27 cellular contexts compared by ENCODE assay signal in the genomic region with DNA sequence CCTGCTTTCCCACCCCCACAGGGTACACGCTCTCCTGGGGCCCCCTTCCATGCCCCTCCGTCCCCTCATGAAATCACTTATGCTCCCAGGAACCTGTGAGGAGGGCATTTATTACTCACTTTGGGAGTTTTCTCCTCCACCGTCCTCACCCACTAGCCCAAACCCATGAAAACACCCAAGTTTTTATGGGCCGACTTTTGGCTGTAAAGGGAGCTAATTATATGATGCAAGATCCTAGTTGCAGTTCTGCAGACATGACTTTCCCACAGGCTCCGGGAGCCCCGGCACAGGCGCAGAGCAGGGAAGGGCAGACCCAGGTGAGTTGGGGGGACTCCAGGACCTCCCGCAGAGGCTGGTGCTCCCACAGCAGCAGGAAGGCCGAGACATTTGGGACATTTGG. TPM values are rescaled to one million over a fixed set of nuclear protein-coding genes. Genes with fewer than 3 reads are reported as not detected.
DNase-seq lines count a peak whose midpoint lies in the region; ATAC-seq and TF ChIP-seq lines count a peak whose summit lies in the region.
"Had no signal": no experiment of that assay in that cellular context is flagged by ENCODE, and none has a peak within 500 bp of the region (broad histone marks: within the 10 kb centered on the region; RNA-seq: fewer than 3 reads in every experiment).

No MANE protein-coding gene starts in this region.

- H3K4me1 Mint-ChIP-seq in chondrocyte (ENCODE audit: low read depth) (peaks cover 11% of the 10 kb centered on the region), type B pancreatic cell (ENCODE audit: unreplicated experiment) (peaks cover 27% of the 10 kb centered on the region)

- H3K27ac ChIP-seq in right cardiac atrium (ENCODE audit: low read length) (no peak overlapping the region), neuronal stem cell (replicated peaks; ENCODE audit: low read length) (no peak overlapping the region)
- H3K27ac ChIP-seq: left lung, SJCRH30, tibial artery, WERI-Rb-1 had no signal

- peak in 2 of 3 donors; percentile 34 to 45 for DNase-seq in right cardiac atrium
- DNase-seq in Right ventricle myocardium inferior (ENCODE audit: missing footprints), result no peak
- peak; percentile 24 for DNase-seq in M059J (ENCODE audit: low read depth)
- peak; percentile 47 for DNase-seq in chondrocyte (ENCODE audit: low spot score)
- DNase-seq in type B pancreatic cell (ENCODE audit: extremely low spot score, unreplicated experiment), result no peak
- DNase-seq in stimulated activated CD8-positive, alpha-beta memory T cell treated with anti-CD3 and anti-CD28 coated beads, Interleukin-4, amount 100 ng/mL, for 48 hours, result no peak
- no peak for DNase-seq in NCI-H446 treated with DMSO at 0.1 percent for 48 hours (lab: John Stamatoyannopoulos, UW)
- DNase-seq in neuronal stem cell (ENCODE audit: low spot score), result no peak
- DNase-seq: activated CD4-positive, alpha-beta T cell treated with anti-CD3 and anti-CD28 coated beads for 4 hours; activated CD8-positive, alpha-beta T cell treated with anti-CD3 and anti-CD28 coated beads, Interleukin-2, amount 10 ng/mL, durations not matched to agents 7 days and 5 days; activated effector memory CD4-positive, alpha-beta T cell treated with Interleukin-2 at 50 U/mL for 16 hours; activated T-cell treated with anti-CD3 and anti-CD28 coated beads for 4 hours; C1 segment of cervical spinal cord; COR-L47; mesendoderm; NCI-H1930; NCI-H526; PC-3; SJCRH30; stimulated activated CD4-positive, alpha-beta T cell treated with anti-CD3 and anti-CD28 coated beads, Interleukin-12 subunit alpha, Interleukin-12 subunit beta, amount 100 ng/mL, for 4 hours; stimulated activated CD4-positive, alpha-beta T cell treated with anti-CD3 and anti-CD28 coated beads, Interleukin-2, amount 100 ng/mL, for 48 hours; T1000; tibial artery; WERI-Rb-1 had no signal

- H2BK120ac ChIP-seq in neuronal stem cell (ENCODE audit: low read depth, low read length), result no peak overlapping the region

- ATAC-seq in right cardiac atrium (no peak), Right ventricle myocardium inferior (no peak)
- ATAC-seq: activated CD8-positive, alpha-beta T cell treated with anti-CD3 and anti-CD28 coated beads, Interleukin-2, amount 10 ng/mL, durations not matched to agents 7 days and 5 days; left lung; PC-3; sciatic nerve had no signal

- H3K4me3 Mint-ChIP-seq in chondrocyte (ENCODE audit: unreplicated experiment) (no peak overlapping the region), type B pancreatic cell (no peak overlapping the region)
- H3K4me3 Mint-ChIP-seq: activated CD8-positive, alpha-beta T cell treated with anti-CD3 and anti-CD28 coated beads, Interleukin-2, amount 10 ng/mL, durations not matched to agents 7 days and 5 days; activated naive CD8-positive, alpha-beta T cell had no signal

- no peak overlapping the region for H3K4me3 ChIP-seq in right cardiac atrium (ENCODE audit: low read length)
- H3K4me3 ChIP-seq in neuronal stem cell (ENCODE audit: low read length in 2 of 2), result no peak overlapping the region
- H3K4me3 ChIP-seq: left lung, SJCRH30, tibial artery had no signal

- no peak overlapping the region for H4K91ac ChIP-seq in neuronal stem cell (ENCODE audit: low read depth, low read length, poor library complexity)

- no peak overlapping the region for H2BK15ac ChIP-seq in neuronal stem cell (ENCODE audit: low read length)

- no peak overlapping the region for H3K4ac ChIP-seq in neuronal stem cell (ENCODE audit: low read length)

- no peak overlapping the region for H4K8ac ChIP-seq in neuronal stem cell (ENCODE audit: low read depth, low read length)

- intact Hi-C loops in right cardiac atrium (cut with DNase I) (no loop called here), Right ventricle myocardium inferior (cut with DNase I) (loop anchor here (5.0 kb wide), 1 partner anchor 34 kb away; no protein-coding TSS in a partner anchor)

- no peak overlapping the region for H2BK12ac ChIP-seq in neuronal stem cell (ENCODE audit: low read length)

- H3K9me3 ChIP-seq in right cardiac atrium (ENCODE audit: control insufficient read depth, low read length) (no peaks in the 10 kb centered on the region), neuronal stem cell (replicated peaks in 1 of 2; ENCODE audit: control insufficient read depth in 2 of 2, insufficient read depth in 1 of 2, low read depth in 1 of 2, low read length in 2 of 2) (peaks cover 0 to 2% of the 10 kb centered on the region in 2 donors)
- H3K9me3 ChIP-seq: left lung, SJCRH30, tibial artery had no signal

- H3K36me3 Mint-ChIP-seq in chondrocyte (ENCODE audit: low read depth) (peaks cover 46% of the 10 kb centered on the region), type B pancreatic cell (peaks cover 27% of the 10 kb centered on the region)
- H3K36me3 Mint-ChIP-seq: activated naive CD8-positive, alpha-beta T cell had no signal

- H3K36me3 ChIP-seq in neuronal stem cell (replicated peaks in 1 of 2; ENCODE audit: control insufficient read depth in 2 of 2, insufficient read depth in 2 of 2, low read length in 2 of 2), result peaks cover 65 to 80% of the 10 kb centered on the region in 2 donors
- H3K36me3 ChIP-seq: WERI-Rb-1 had no signal

- H3K27me3 Mint-ChIP-seq in chondrocyte (ENCODE audit: low read depth) (no peaks in the 10 kb centered on the region), type B pancreatic cell (no peaks in the 10 kb centered on the region)
- H3K27me3 Mint-ChIP-seq: activated naive CD8-positive, alpha-beta T cell had no signal

- H3K23ac ChIP-seq in neuronal stem cell (ENCODE audit: low read depth, low read length, poor library complexity), result no peak overlapping the region

- H3K4me1 ChIP-seq in right cardiac atrium (ENCODE audit: control insufficient read depth, insufficient read depth, low read length), result peaks cover 10% of the 10 kb centered on the region
- peaks cover 5 to 6% of the 10 kb centered on the region in 2 donors for H3K4me1 ChIP-seq in neuronal stem cell (ENCODE audit: control insufficient read depth in 2 of 2, insufficient read depth in 1 of 2, low read depth in 1 of 2, low read length in 2 of 2)

- H2BK5ac ChIP-seq in neuronal stem cell (ENCODE audit: low read length), result no peak overlapping the region

- no peak for TF ChIP-seq CTCF in chondrocyte (IDR thresholded peaks at IDR 0.05)
- TF ChIP-seq CTCF in type B pancreatic cell (conservative IDR thresholded peaks at IDR 0.05), result no peak

- H3K9ac ChIP-seq in neuronal stem cell (ENCODE audit: low read depth, low read length, poor library complexity), result no peak overlapping the region

- H3K9me3 Mint-ChIP-seq in chondrocyte (ENCODE audit: low read depth), result no peaks in the 10 kb centered on the region
- no peaks in the 10 kb centered on the region for H3K9me3 Mint-ChIP-seq in type B pancreatic cell

- no peak overlapping the region for H3K27ac Mint-ChIP-seq in chondrocyte (ENCODE audit: unreplicated experiment)
- H3K27ac Mint-ChIP-seq in type B pancreatic cell, result peak overlapping the region; percentile 34
- H3K27ac Mint-ChIP-seq: activated CD8-positive, alpha-beta T cell treated with anti-CD3 and anti-CD28 coated beads, Interleukin-2, amount 10 ng/mL, durations not matched to agents 7 days and 5 days; activated naive CD8-positive, alpha-beta T cell had no signal

- H3K27me3 ChIP-seq in right cardiac atrium (ENCODE audit: control insufficient read depth, insufficient read depth) (no peaks in the 10 kb centered on the region), neuronal stem cell (ENCODE audit: control insufficient read depth in 3 of 3, insufficient read depth in 3 of 3, low read depth in 1 of 3, low read length in 3 of 3) (no peaks in the 10 kb centered on the region)
- H3K27me3 ChIP-seq: left lung, SJCRH30, tibial artery had no signal

- no peak overlapping the region for H3K18ac ChIP-seq in neuronal stem cell (ENCODE audit: low read length)

- 86% methylated on average over 9 of the region's 9 CpGs for WGBS in right cardiac atrium
- no CpG with 5 or more reads among the region's 9 CpGs for WGBS in neuronal stem cell (ENCODE audit: extremely low coverage in 2 of 2, insufficient read length in 2 of 2, insufficient replicate concordance in 1 of 2), 2 donors

- H3K79me1 ChIP-seq in neuronal stem cell (ENCODE audit: low read depth, low read length), result peaks cover 2% of the 10 kb centered on the region

- H3K4me2 ChIP-seq in neuronal stem cell (ENCODE audit: insufficient read depth, low read length, poor library complexity, severe bottlenecking), result no peak overlapping the region

- no peak overlapping the region for H3K14ac ChIP-seq in neuronal stem cell (ENCODE audit: low read length)

- H2AFZ ChIP-seq in neuronal stem cell (ENCODE audit: low read length), result no peak overlapping the region

- H2AK5ac ChIP-seq in neuronal stem cell (ENCODE audit: low read depth, low read length), result no peak overlapping the region

RNA-seq across cellular contexts. Expression of a gene that starts 29.7 kb away (rescaled TPM):
- total RNA-seq in right cardiac atrium (10 to 100 TPM in 2 of 4 donors, 1 to 10 TPM in 2; 6.4 to 15.7 (median 9.8) TPM), Right ventricle myocardium inferior (7.3 TPM), chondrocyte (38.5 to 47.4 TPM (median 40.0 TPM) in 3 replicates), type B pancreatic cell (ENCODE audit: low replicate concordance) (40.3 and 77.9 TPM in 2 replicates)
- 8.6 TPM for polyA plus RNA-seq in right cardiac atrium
- 136 and 212 TPM in 2 replicates for total RNA-seq in M059J (2014; rRNA removed; shearing (Covaris generic))
- polyA plus RNA-seq in neuronal stem cell (2013, experiment 1 of 2), result 74.6 TPM
- polyA plus RNA-seq in neuronal stem cell (2013, experiment 2 of 2), result 73.7 TPM
- total RNA-seq: activated CD8-positive, alpha-beta T cell treated with anti-CD3 and anti-CD28 coated beads, Interleukin-2, amount 10 ng/mL, durations not matched to agents 7 days and 5 days had no signal

RNA-seq across cellular contexts. Expression of a gene that starts 52.7 kb away (rescaled TPM):
- 1 to 10 TPM; 2.6 to 6.1 (median 4.5) TPM for total RNA-seq in right cardiac atrium
- 11.5 TPM for polyA plus RNA-seq in right cardiac atrium
- 5.9 TPM for total RNA-seq in Right ventricle myocardium inferior
- 0.71 and 1.7 TPM in 2 replicates for total RNA-seq in M059J (2014; rRNA removed; shearing (Covaris generic))
- 0.24 to 0.72 TPM (median 0.70 TPM) in 3 replicates for total RNA-seq in chondrocyte
- total RNA-seq in type B pancreatic cell (ENCODE audit: low replicate concordance), result 1.4 and 3.1 TPM in 2 replicates
- 8.9 TPM for polyA plus RNA-seq in neuronal stem cell (2013, experiment 1 of 2)
- 9.1 TPM for polyA plus RNA-seq in neuronal stem cell (2013, experiment 2 of 2)
- total RNA-seq: left lung, sciatic nerve, SJCRH30 had no signal

Comparison
In these comparisons a context has a peak if more than half of its experiments do, and no peak if none do; other contexts are left out.
1. DNase-seq: peak in right cardiac atrium (2 of 3), M059J (single experiment) and chondrocyte (single experiment); none in Right ventricle myocardium inferior (single experiment), type B pancreatic cell (single experiment), stimulated activated CD8-positive, alpha-beta memory T cell treated with anti-CD3 and anti-CD28 coated beads, Interleukin-4, amount 100 ng/mL, for 48 hours (single experiment), NCI-H446 treated with DMSO at 0.1 percent for 48 hours (single experiment) and neuronal stem cell (single experiment).